Comparison of ENCODE assay signal across 1 cellular context in the genomic region with DNA sequence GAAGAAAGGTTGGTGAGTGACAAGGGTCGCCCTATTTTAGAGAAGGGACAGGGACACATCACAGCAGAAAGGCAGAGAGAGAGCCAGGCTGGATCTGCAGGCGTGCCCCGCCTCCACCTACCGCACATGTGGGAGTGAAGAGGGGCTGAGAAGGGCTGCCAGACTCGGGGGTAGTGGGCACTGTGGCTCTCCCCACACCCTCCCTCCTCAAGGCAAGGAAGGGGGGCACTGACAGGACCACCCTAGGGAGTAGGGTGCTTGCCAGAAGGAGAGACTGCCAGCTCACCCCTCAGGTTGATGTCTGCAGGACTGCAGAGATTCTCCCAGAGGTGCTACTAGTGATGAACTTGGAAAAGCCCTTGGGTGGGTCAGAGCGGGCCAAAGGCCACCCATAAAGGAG.
TF ChIP-seq lines count a peak whose summit lies in the region.

No MANE protein-coding gene starts in this region.

TF ChIP-seq in GM23338, 12 proteins besides CTCF, POLR2A, EP300 and RAD21 (continued from another document):
- TF ChIP-seq, protein P1, sequence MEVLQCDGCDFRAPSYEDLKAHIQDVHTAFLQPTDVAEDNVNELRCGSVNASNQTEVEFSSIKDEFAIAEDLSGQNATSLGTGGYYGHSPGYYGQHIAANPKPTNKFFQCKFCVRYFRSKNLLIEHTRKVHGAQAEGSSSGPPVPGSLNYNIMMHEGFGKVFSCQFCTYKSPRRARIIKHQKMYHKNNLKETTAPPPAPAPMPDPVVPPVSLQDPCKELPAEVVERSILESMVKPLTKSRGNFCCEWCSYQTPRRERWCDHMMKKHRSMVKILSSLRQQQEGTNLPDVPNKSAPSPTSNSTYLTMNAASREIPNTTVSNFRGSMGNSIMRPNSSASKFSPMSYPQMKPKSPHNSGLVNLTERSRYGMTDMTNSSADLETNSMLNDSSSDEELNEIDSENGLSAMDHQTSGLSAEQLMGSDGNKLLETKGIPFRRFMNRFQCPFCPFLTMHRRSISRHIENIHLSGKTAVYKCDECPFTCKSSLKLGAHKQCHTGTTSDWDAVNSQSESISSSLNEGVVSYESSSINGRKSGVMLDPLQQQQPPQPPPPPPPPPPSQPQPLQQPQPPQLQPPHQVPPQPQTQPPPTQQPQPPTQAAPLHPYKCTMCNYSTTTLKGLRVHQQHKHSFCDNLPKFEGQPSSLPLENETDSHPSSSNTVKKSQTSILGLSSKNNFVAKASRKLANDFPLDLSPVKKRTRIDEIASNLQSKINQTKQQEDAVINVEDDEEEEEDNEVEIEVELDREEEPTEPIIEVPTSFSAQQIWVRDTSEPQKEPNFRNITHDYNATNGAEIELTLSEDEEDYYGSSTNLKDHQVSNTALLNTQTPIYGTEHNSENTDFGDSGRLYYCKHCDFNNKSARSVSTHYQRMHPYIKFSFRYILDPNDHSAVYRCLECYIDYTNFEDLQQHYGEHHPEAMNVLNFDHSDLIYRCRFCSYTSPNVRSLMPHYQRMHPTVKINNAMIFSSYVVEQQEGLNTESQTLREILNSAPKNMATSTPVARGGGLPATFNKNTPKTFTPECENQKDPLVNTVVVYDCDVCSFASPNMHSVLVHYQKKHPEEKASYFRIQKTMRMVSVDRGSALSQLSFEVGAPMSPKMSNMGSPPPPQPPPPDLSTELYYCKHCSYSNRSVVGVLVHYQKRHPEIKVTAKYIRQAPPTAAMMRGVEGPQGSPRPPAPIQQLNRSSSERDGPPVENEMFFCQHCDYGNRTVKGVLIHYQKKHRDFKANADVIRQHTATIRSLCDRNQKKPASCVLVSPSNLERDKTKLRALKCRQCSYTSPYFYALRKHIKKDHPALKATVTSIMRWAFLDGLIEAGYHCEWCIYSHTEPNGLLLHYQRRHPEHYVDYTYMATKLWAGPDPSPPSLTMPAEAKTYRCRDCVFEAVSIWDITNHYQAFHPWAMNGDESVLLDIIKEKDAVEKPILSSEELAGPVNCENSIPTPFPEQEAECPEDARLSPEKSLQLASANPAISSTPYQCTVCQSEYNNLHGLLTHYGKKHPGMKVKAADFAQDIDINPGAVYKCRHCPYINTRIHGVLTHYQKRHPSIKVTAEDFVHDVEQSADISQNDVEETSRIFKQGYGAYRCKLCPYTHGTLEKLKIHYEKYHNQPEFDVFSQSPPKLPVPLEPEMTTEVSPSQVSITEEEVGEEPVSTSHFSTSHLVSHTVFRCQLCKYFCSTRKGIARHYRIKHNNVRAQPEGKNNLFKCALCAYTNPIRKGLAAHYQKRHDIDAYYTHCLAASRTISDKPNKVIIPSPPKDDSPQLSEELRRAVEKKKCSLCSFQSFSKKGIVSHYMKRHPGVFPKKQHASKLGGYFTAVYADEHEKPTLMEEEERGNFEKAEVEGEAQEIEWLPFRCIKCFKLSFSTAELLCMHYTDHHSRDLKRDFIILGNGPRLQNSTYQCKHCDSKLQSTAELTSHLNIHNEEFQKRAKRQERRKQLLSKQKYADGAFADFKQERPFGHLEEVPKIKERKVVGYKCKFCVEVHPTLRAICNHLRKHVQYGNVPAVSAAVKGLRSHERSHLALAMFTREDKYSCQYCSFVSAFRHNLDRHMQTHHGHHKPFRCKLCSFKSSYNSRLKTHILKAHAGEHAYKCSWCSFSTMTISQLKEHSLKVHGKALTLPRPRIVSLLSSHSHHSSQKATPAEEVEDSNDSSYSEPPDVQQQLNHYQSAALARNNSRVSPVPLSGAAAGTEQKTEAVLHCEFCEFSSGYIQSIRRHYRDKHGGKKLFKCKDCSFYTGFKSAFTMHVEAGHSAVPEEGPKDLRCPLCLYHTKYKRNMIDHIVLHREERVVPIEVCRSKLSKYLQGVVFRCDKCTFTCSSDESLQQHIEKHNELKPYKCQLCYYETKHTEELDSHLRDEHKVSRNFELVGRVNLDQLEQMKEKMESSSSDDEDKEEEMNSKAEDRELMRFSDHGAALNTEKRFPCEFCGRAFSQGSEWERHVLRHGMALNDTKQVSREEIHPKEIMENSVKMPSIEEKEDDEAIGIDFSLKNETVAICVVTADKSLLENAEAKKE (CRISPR knock-in tag; IDR thresholded peaks at IDR 0.05): no peak
- no peak for TF ChIP-seq EZH2phosphoT487 (IDR thresholded peaks at IDR 0.05; ENCODE audit: unreplicated experiment)
